ENCODE assay signal across 10 cellular contexts in the genomic region with DNA sequence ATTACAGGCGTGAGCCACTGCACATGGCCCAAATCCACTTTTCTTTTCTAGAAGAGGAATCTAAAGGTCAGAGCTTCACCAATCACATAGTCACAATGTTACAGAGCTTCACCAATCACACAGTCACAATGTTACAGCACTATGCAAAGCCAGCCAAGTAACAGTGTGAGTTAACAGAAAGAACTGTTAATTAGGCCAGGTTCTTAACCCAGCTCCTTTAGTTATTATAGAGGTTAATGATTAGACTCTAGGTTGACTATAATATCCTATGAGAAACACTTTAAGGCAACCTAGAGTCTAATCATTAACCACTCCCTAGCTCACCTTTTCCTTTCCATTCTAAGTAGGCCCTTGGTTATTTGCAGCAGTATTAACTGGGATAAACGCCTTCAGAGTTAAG. TPM values are rescaled to one million over a fixed set of nuclear protein-coding genes. Genes with fewer than 3 reads are reported as not detected.
DNase-seq lines count a peak whose midpoint lies in the region; ATAC-seq and TF ChIP-seq lines count a peak whose summit lies in the region.
"Had no signal": no experiment of that assay in that cellular context is flagged by ENCODE, and none has a peak within 500 bp of the region (broad histone marks: within the 10 kb centered on the region; RNA-seq: fewer than 3 reads in every experiment).

No MANE protein-coding gene starts in this region.

- no peak for TF ChIP-seq POLR2A in tibial nerve (IDR thresholded peaks at IDR 0.05)
- TF ChIP-seq POLR2A in lower leg skin (IDR thresholded peaks at IDR 0.05): no peak

- no peak overlapping the region for H3K27ac ChIP-seq in HEK293 (ENCODE audit: extremely low read depth, low read depth, low read length)
- no peak overlapping the region for H3K27ac ChIP-seq in tibial nerve
- H3K27ac ChIP-seq in right cardiac atrium (ENCODE audit: low read length): no peak overlapping the region
- H3K27ac ChIP-seq: left ventricle myocardium inferior had no signal

- H3K4me3 ChIP-seq in HEK293 (ENCODE audit: low read depth, low read length) (no peak overlapping the region), tibial nerve (no peak overlapping the region), lower leg skin (ENCODE audit: low read depth, poor library complexity, severe bottlenecking) (no peak overlapping the region), right cardiac atrium (ENCODE audit: low read length) (no peak overlapping the region)
- H3K4me3 ChIP-seq: left ventricle myocardium inferior had no signal

- peaks cover 30 to 87% of the 10 kb centered on the region in 2 experiments for H3K36me3 ChIP-seq in HEK293 (ENCODE audit: control insufficient read depth in 2 of 2, insufficient read depth in 1 of 2, low read length in 2 of 2)
- peaks cover 0 to 84% (median 8%) of the 10 kb centered on the region in 3 donors for H3K36me3 ChIP-seq in tibial nerve

- intact Hi-C loops in lower leg skin (cut with DNase I; ENCODE audit: low total_unique reads) (no loop called here), right cardiac atrium (cut with DNase I) (no loop called here)

- DNase-seq in tibial nerve (ENCODE audit: low spot score in 2 of 2) (no peak), lower leg skin (ENCODE audit: low spot score in 2 of 2) (no peak), right cardiac atrium (no peak)
- DNase-seq: left ventricle myocardium inferior; stimulated activated CD4-positive, alpha-beta T cell treated with anti-CD3 and anti-CD28 coated beads, Interleukin-4, amount 100 ng/mL, for 1 hour had no signal

- H3K36me3 Mint-ChIP-seq in brain (peaks cover 59% of the 10 kb centered on the region), nephron (ENCODE audit: low read depth) (peaks cover 60% of the 10 kb centered on the region)

- H3K27me3 Mint-ChIP-seq in brain (no peaks in the 10 kb centered on the region), nephron (ENCODE audit: low read depth) (no peaks in the 10 kb centered on the region)

- no peaks in the 10 kb centered on the region for H3K4me1 ChIP-seq in HEK293 (ENCODE audit: control insufficient read depth, insufficient read depth, low read length)
- H3K4me1 ChIP-seq in tibial nerve: no peaks in the 10 kb centered on the region
- peaks cover 2% of the 10 kb centered on the region for H3K4me1 ChIP-seq in right cardiac atrium (ENCODE audit: control insufficient read depth, insufficient read depth, low read length)

- no peaks in the 10 kb centered on the region for H3K27me3 ChIP-seq in tibial nerve
- no peaks in the 10 kb centered on the region for H3K27me3 ChIP-seq in right cardiac atrium (ENCODE audit: control insufficient read depth, insufficient read depth)

- H3K9me3 Mint-ChIP-seq in brain: no peaks in the 10 kb centered on the region
- no peaks in the 10 kb centered on the region for H3K9me3 Mint-ChIP-seq in nephron

- 86 to 89% methylated on average over 2 of the region's 2 CpGs for WGBS in tibial nerve, 2 donors
- 88 to 97% methylated on average over 2 of the region's 2 CpGs for WGBS in lower leg skin, 2 donors
- WGBS in right cardiac atrium: 98% methylated on average over 2 of the region's 2 CpGs

- TF ChIP-seq EP300 in tibial nerve (IDR thresholded peaks at IDR 0.05): no peak

- CTCF ChIA-PET in HEK293 (lab: Yijun Ruan, JAX): interaction anchor here (0.6 kb wide), 3 partner anchors 37 to 170 kb away, joined by 3 to 5 read pairs (median 3); no protein-coding TSS in a partner anchor

- peak; percentile 79 for ATAC-seq in GM18909 (IDR thresholded peaks at IDR 0.05; ENCODE audit: poor library complexity, unreplicated experiment)
- no peak for ATAC-seq in HG03442 (IDR thresholded peaks at IDR 0.05; ENCODE audit: unreplicated experiment)
- no peak for ATAC-seq in right cardiac atrium

- POLR2A ChIA-PET in HEK293 (lab: Yijun Ruan, JAX): no interaction called here

- H3K4me3 Mint-ChIP-seq in brain (no peak overlapping the region), nephron (no peak overlapping the region)

- TF ChIP-seq CTCF in HEK293 (tag by site-specific recombination; IDR thresholded peaks at IDR 0.05) (no peak), brain (conservative IDR thresholded peaks at IDR 0.05) (no peak), nephron (IDR thresholded peaks at IDR 0.05; ENCODE audit: unreplicated experiment in 3 of 3) (no peak), tibial nerve (IDR thresholded peaks at IDR 0.05) (no peak), lower leg skin (IDR thresholded peaks at IDR 0.05) (no peak)

- no peaks in the 10 kb centered on the region for H3K9me3 ChIP-seq in HEK293 (ENCODE audit: control insufficient read depth, insufficient read depth, low read depth, low read length)
- no peaks in the 10 kb centered on the region for H3K9me3 ChIP-seq in tibial nerve
- no peaks in the 10 kb centered on the region for H3K9me3 ChIP-seq in right cardiac atrium (ENCODE audit: control insufficient read depth, low read length)
- H3K9me3 ChIP-seq: left ventricle myocardium inferior had no signal

- H3K27ac Mint-ChIP-seq in brain (peak overlapping the region in 3 of 5 experiments; percentile 33 to 89 (median 65)), nephron (peak overlapping the region; percentile 68 to 96 (median 88))

- H3K4me1 Mint-ChIP-seq in brain (peaks cover 10% of the 10 kb centered on the region), nephron (no peaks in the 10 kb centered on the region)

TF ChIP-seq in HEK293, 187 proteins besides CTCF, POLR2A, EP300 and RAD21:
- 0 out of 2 replicates have a peak, but pooled peaks have one; percentile 9 for TF ChIP-seq ZNF362 (tag by site-specific recombination; IDR thresholded peaks at IDR 0.05)
- TF ChIP-seq ZNF146 (tag by site-specific recombination; IDR thresholded peaks at IDR 0.05): no peak

RNA-seq across cellular contexts. Expression of gene TASOR, which starts 54.0 kb away (rescaled TPM):
- polyA plus RNA-seq in brain (ENCODE audit: insufficient read depth, low read depth, low replicate concordance): 6.2 TPM
- 10 to 100 TPM; 61.5 to 90.2 (median 82.6) TPM for total RNA-seq in tibial nerve
- 10 to 100 TPM; 53.7 to 70.1 (median 64.8) TPM for total RNA-seq in lower leg skin
- total RNA-seq in right cardiac atrium: 10 to 100 TPM; 28.9 to 36.0 (median 31.7) TPM
- 16.4 TPM for polyA plus RNA-seq in right cardiac atrium
